Comparison of ENCODE assay signal across 1 cellular context in genomic region chr11:61756452-61757212, GRCh38.
TF ChIP-seq lines count a peak whose summit lies in the region.

No MANE protein-coding gene starts in this region.

TF ChIP-seq in GM12878, 131 proteins besides CTCF, POLR2A, EP300 and RAD21 (continues in another document):
- TF ChIP-seq ZSCAN29 (IDR thresholded peaks at IDR 0.05) (no peak), EED (IDR thresholded peaks at IDR 0.05; ENCODE audit: low read depth) (no peak), BRCA1 (IDR thresholded peaks at IDR 0.05; ENCODE audit: low read depth, low read length) (no peak), HDGF (IDR thresholded peaks at IDR 0.05) (peak; percentile 87), SIN3A (IDR thresholded peaks at IDR 0.05; ENCODE audit: low read depth, low read length) (no peak), HDAC6 (IDR thresholded peaks at IDR 0.05; ENCODE audit: unreplicated experiment) (no peak), ZNF24 (IDR thresholded peaks at IDR 0.05) (no peak), NFIC (IDR thresholded peaks at IDR 0.05; ENCODE audit: low read depth, low read length) (no peak), PML (IDR thresholded peaks at IDR 0.05; ENCODE audit: low read length) (no peak), CHD2 (IDR thresholded peaks at IDR 0.05; ENCODE audit: borderline replicate concordance, low read depth, low read length) (peak; percentile 83), MTA2 (IDR thresholded peaks at IDR 0.05; ENCODE audit: low read depth) (peak; percentile 99), RELB (IDR thresholded peaks at IDR 0.05; ENCODE audit: low read depth) (peak; percentile 100), SMAD5 (IDR thresholded peaks at IDR 0.05; ENCODE audit: low read depth) (no peak), SIX5 (IDR thresholded peaks at IDR 0.05; ENCODE audit: low read depth, low read length, severe bottlenecking) (no peak), CREB1 (IDR thresholded peaks at IDR 0.05; ENCODE audit: low read depth) (no peak), CBX3 (IDR thresholded peaks at IDR 0.05; ENCODE audit: borderline replicate concordance, low read depth) (no peak), PAX8 (IDR thresholded peaks at IDR 0.05) (no peak), CHD4 (IDR thresholded peaks at IDR 0.05) (no peak), E2F4 (IDR thresholded peaks at IDR 0.05; ENCODE audit: low read depth, low read length) (no peak), BCL11A (IDR thresholded peaks at IDR 0.05; ENCODE audit: low read depth, low read length) (no peak; the same call in 1 of the 2 replicates), ESRRA (IDR thresholded peaks at IDR 0.05; ENCODE audit: low read length) (peak; percentile 20; the same call in 1 of the 2 replicates), IKZF2 (IDR thresholded peaks at IDR 0.05) (peak; percentile 63 to 86; a peak in 3 of 4 replicates), STAT3 (IDR thresholded peaks at IDR 0.05; ENCODE audit: low read depth, low read length) (no peak), SUZ12 (IDR thresholded peaks at IDR 0.05; ENCODE audit: unreplicated experiment) (no peak), CEBPB (IDR thresholded peaks at IDR 0.05; ENCODE audit: borderline replicate concordance in 1 of 2, low read depth in 2 of 2, low read length in 2 of 2) (no peak), SPI1 (IDR thresholded peaks at IDR 0.05; ENCODE audit: borderline replicate concordance, insufficient read depth, low read depth, low read length) (peak; percentile 76), HDAC2 (IDR thresholded peaks at IDR 0.05) (no peak), RFX5 (IDR thresholded peaks at IDR 0.05; ENCODE audit: low read depth, low read length) (peak; percentile 73), ZNF207 (IDR thresholded peaks at IDR 0.05; ENCODE audit: borderline replicate concordance) (no peak; the same call in 1 of the 2 replicates), ZZZ3 (IDR thresholded peaks at IDR 0.05; ENCODE audit: control insufficient read depth, insufficient read length, low read depth) (no peak), YY1 (IDR thresholded peaks at IDR 0.05; ENCODE audit: low read depth, low read length) (no peak), SP1 (IDR thresholded peaks at IDR 0.05; ENCODE audit: low read depth, low read length) (peak; percentile 28), TCF12 (IDR thresholded peaks at IDR 0.05; ENCODE audit: low read depth, low read length) (0 out of 2 replicates have a peak, but pooled peaks have one; percentile 24), ETV6 (conservative IDR thresholded peaks at IDR 0.05 in 1 of 2, IDR thresholded peaks at IDR 0.05 in 1 of 2; ENCODE audit: borderline replicate concordance in 1 of 2, low read depth in 1 of 2) (no peak), BMI1 (IDR thresholded peaks at IDR 0.05; ENCODE audit: borderline replicate concordance) (peak; percentile 48; the same call in 1 of the 2 replicates), ZNF274 (IDR thresholded peaks at IDR 0.05; ENCODE audit: insufficient read depth, insufficient read length) (no peak), BCLAF1 (IDR thresholded peaks at IDR 0.05) (no peak), PKNOX1 (IDR thresholded peaks at IDR 0.05) (no peak), ATF7 (IDR thresholded peaks at IDR 0.05; ENCODE audit: low read depth) (peak; percentile 84), ASH2L (IDR thresholded peaks at IDR 0.05; ENCODE audit: borderline replicate concordance, low read depth) (no peak), SUPT20H (IDR thresholded peaks at IDR 0.05; ENCODE audit: borderline replicate concordance, control insufficient read depth, low read depth, low read length) (no peak), MAX (IDR thresholded peaks at IDR 0.05; ENCODE audit: low read depth, low read length) (no peak), ZBTB40 (IDR thresholded peaks at IDR 0.05; ENCODE audit: borderline replicate concordance) (no peak), POLR2AphosphoS2 (IDR thresholded peaks at IDR 0.05; ENCODE audit: low read depth, low read length) (no peak), USF1 (IDR thresholded peaks at IDR 0.05; ENCODE audit: borderline replicate concordance, extremely low read length, insufficient read depth, low read depth, low read length) (no peak), NR2C2 (IDR thresholded peaks at IDR 0.05; ENCODE audit: borderline replicate concordance, control insufficient read depth, insufficient read length, low read depth) (no peak), SMAD1 (IDR thresholded peaks at IDR 0.05; ENCODE audit: low read depth, partially characterized antibody) (no peak), NKRF (conservative IDR thresholded peaks at IDR 0.05) (no peak; the same call in 1 of the 2 replicates), PRDM15 (CRISPR knock-in tag; IDR thresholded peaks at IDR 0.05) (no peak)
